18 cellular contexts compared by ENCODE assay signal in genomic region chr18:67001052-67001451, GRCh38.
"Had no signal": no experiment of that assay in that cellular context is flagged by ENCODE, and none has a peak within 500 bp of the region (broad histone marks: within the 10 kb centered on the region; RNA-seq: fewer than 3 reads in every experiment).

No MANE protein-coding gene starts in this region.

- H3K36me3 ChIP-seq: esophagus squamous epithelium, neutrophil, right atrium auricular region, tibial artery, upper lobe of left lung, vagina had no signal

- H3K4me2 ChIP-seq: smooth muscle cell had no signal

- DNase-seq: effector memory CD8-positive, alpha-beta T cell; esophagus squamous epithelium; foreskin melanocyte; head of caudate nucleus; hippocampal formation; kidney glomerular epithelial cell; mucosa of descending colon; naive thymus-derived CD8-positive, alpha-beta T cell; psoas muscle; stimulated activated CD4-positive, alpha-beta T cell treated with anti-CD3 and anti-CD28 coated beads, Interleukin-4, amount 100 ng/mL, for 24 hours; tibial artery; upper lobe of left lung had no signal

- H3K27me3 ChIP-seq: esophagus squamous epithelium, neutrophil, right atrium auricular region, tibial artery, upper lobe of left lung, vagina had no signal

- H3K9me3 ChIP-seq: esophagus squamous epithelium, mucosa of descending colon, neutrophil, psoas muscle, right atrium auricular region, tibial artery, upper lobe of left lung, vagina had no signal

- H3K4me1 ChIP-seq: esophagus squamous epithelium, psoas muscle, right atrium auricular region, tibial artery, upper lobe of left lung, vagina had no signal

- H3K27ac ChIP-seq: epithelial cell of prostate, esophagus squamous epithelium, neutrophil, psoas muscle, right atrium auricular region, tibial artery, upper lobe of left lung, vagina had no signal

- H3K4me3 ChIP-seq: esophagus squamous epithelium, mucosa of descending colon, psoas muscle, right atrium auricular region, smooth muscle cell, tibial artery, upper lobe of left lung, vagina had no signal

- ATAC-seq: effector memory CD8-positive, alpha-beta T cell; mucosa of descending colon; naive thymus-derived CD8-positive, alpha-beta T cell; psoas muscle; stimulated activated memory B cell treated with anti-CD40 and anti-IgM and Interleukin-4, amounts not matched to agents 10 μg/mL and 1 μg/mL and 100 μg/mL, for 72 hours had no signal
